In genomic region chr3:197124713-197125112, GRCh38 we compare ENCODE assay signal across 30 cellular contexts.
DNase-seq lines count a peak whose midpoint lies in the region; ATAC-seq and TF ChIP-seq lines count a peak whose summit lies in the region.
"Had no signal": no experiment of that assay in that cellular context is flagged by ENCODE, and none has a peak within 500 bp of the region (broad histone marks: within the 10 kb centered on the region; RNA-seq: fewer than 3 reads in every experiment).

No MANE protein-coding gene starts in this region.

- BruUV-seq in Caco-2 (replicated peaks; lab: Mats Ljungman, UMichigan) (no TSS peak), A673 (replicated peaks; lab: Mats Ljungman, UMichigan) (no TSS peak)

- DNase-seq in Caco-2, result no peak
- peak; percentile 65 for DNase-seq in NCI-H526 treated with DMSO at 0.1 percent for 48 hours (lab: John Stamatoyannopoulos, UW)
- DNase-seq in endodermal cell, result no peak
- DNase-seq in myocyte (ENCODE audit: low read depth), result peak; percentile 18
- no peak for DNase-seq in A673 (ENCODE audit: low spot score)
- no peak for DNase-seq in mesenteric fat pad (ENCODE audit: low spot score)
- DNase-seq in epidermal melanocyte (ENCODE audit: insufficient read length, low spot score), result no peak
- DNase-seq: ACHN; activated CD4-positive, alpha-beta T cell treated with anti-CD3 and anti-CD28 coated beads, Interleukin-2, amount 50 U/mL, for 48 hours; activated naive CD8-positive, alpha-beta T cell treated with anti-CD3 and anti-CD28 coated beads, Interleukin-2, amount 50 U/mL, for 24 hours; activated T-cell treated with anti-CD3 and anti-CD28 coated beads, Interleukin-2, amount 50 U/mL, for 72 hours; BE2C; CD8-positive, alpha-beta T cell; central memory CD4-positive, alpha-beta T cell; dermis blood vessel endothelial cell; esophagus squamous epithelium; gastrocnemius medialis; KG1; mammary epithelial cell; NCI-H1436 treated with DMSO at 0.1 percent for 48 hours; PC-3; stimulated activated CD4-positive, alpha-beta T cell treated with anti-CD3 and anti-CD28 coated beads, Interleukin-1b, Interleukin-23, amount 100 ng/mL, for 48 hours; stimulated activated naive CD8-positive, alpha-beta T cell treated with anti-CD3 and anti-CD28 coated beads, Interleukin-15, Interleukin-2, amounts not matched to agents 100 U/mL and 50 U/mL, for 24 hours; thyroid gland had no signal

- H3K4me3 Mint-ChIP-seq in Caco-2 (ENCODE audit: unreplicated experiment) (no peak overlapping the region), endodermal cell (no peak overlapping the region)
- H3K4me3 Mint-ChIP-seq: activated naive CD8-positive, alpha-beta T cell treated with anti-CD3 and anti-CD28 coated beads, Interleukin-2, amount 50 U/mL, for 24 hours; activated T-cell treated with anti-CD3 and anti-CD28 coated beads, Interleukin-2, amount 50 U/mL, for 72 hours; CD8-positive, alpha-beta T cell; neural progenitor cell had no signal

- H3K27me3 ChIP-seq in Caco-2 (replicated peaks; ENCODE audit: control insufficient read depth, insufficient read depth, low read length), result no peaks in the 10 kb centered on the region
- H3K27me3 ChIP-seq in endodermal cell (ENCODE audit: control insufficient read depth, insufficient read depth, low read length, poor library complexity, severe bottlenecking), result no peaks in the 10 kb centered on the region
- no peaks in the 10 kb centered on the region for H3K27me3 ChIP-seq in A673 (replicated peaks; ENCODE audit: insufficient read depth, low read depth, low read length, poor library complexity)
- H3K27me3 ChIP-seq: BE2C, esophagus squamous epithelium, gastrocnemius medialis, neural progenitor cell, right atrium auricular region, thyroid gland, vagina had no signal

- H3K9me3 ChIP-seq in Caco-2, result no peaks in the 10 kb centered on the region
- peaks cover 20% of the 10 kb centered on the region for H3K9me3 ChIP-seq in endodermal cell (ENCODE audit: control insufficient read depth, low read length)
- H3K9me3 ChIP-seq in A673 (ENCODE audit: low read depth, low read length, poor library complexity, severe bottlenecking), result peaks cover 3% of the 10 kb centered on the region
- H3K9me3 ChIP-seq: BE2C, esophagus squamous epithelium, gastrocnemius medialis, right atrium auricular region, thyroid gland, vagina had no signal

- H3K27ac Mint-ChIP-seq in Caco-2 (ENCODE audit: unreplicated experiment), result peak overlapping the region; percentile 20
- H3K27ac Mint-ChIP-seq in endodermal cell, result no peak overlapping the region
- H3K27ac Mint-ChIP-seq: activated naive CD8-positive, alpha-beta T cell treated with anti-CD3 and anti-CD28 coated beads, Interleukin-2, amount 50 U/mL, for 24 hours; activated T-cell treated with anti-CD3 and anti-CD28 coated beads, Interleukin-2, amount 50 U/mL, for 72 hours; CD8-positive, alpha-beta T cell; neural progenitor cell had no signal

- H3K9me3 Mint-ChIP-seq in Caco-2 (ENCODE audit: unreplicated experiment) (no peaks in the 10 kb centered on the region), endodermal cell (no peaks in the 10 kb centered on the region)
- H3K9me3 Mint-ChIP-seq: activated naive CD8-positive, alpha-beta T cell treated with anti-CD3 and anti-CD28 coated beads, Interleukin-2, amount 50 U/mL, for 24 hours; activated T-cell treated with anti-CD3 and anti-CD28 coated beads, Interleukin-2, amount 50 U/mL, for 72 hours; CD8-positive, alpha-beta T cell; neural progenitor cell had no signal

- H3K4me1 Mint-ChIP-seq in Caco-2 (ENCODE audit: low read depth, unreplicated experiment) (peaks cover 15% of the 10 kb centered on the region), endodermal cell (peaks cover 5% of the 10 kb centered on the region)
- H3K4me1 Mint-ChIP-seq: activated naive CD8-positive, alpha-beta T cell treated with anti-CD3 and anti-CD28 coated beads, Interleukin-2, amount 50 U/mL, for 24 hours; neural progenitor cell had no signal

- no peak overlapping the region for H3K9ac ChIP-seq in endodermal cell (ENCODE audit: extremely low read depth, low read length, poor library complexity, severe bottlenecking)
- H3K9ac ChIP-seq: neural progenitor cell, parathyroid adenoma had no signal

- intact Hi-C loops in Caco-2 (cut with micrococcal nuclease; ENCODE audit: unreplicated experiment), result no loop called here
- intact Hi-C loops in A673 (cut with micrococcal nuclease; ENCODE audit: unreplicated experiment), result no loop called here

- no peaks in the 10 kb centered on the region for H3K27me3 Mint-ChIP-seq in Caco-2 (ENCODE audit: insufficient read depth, unreplicated experiment)
- no peaks in the 10 kb centered on the region for H3K27me3 Mint-ChIP-seq in endodermal cell (ENCODE audit: insufficient read depth)
- H3K27me3 Mint-ChIP-seq: activated naive CD8-positive, alpha-beta T cell treated with anti-CD3 and anti-CD28 coated beads, Interleukin-2, amount 50 U/mL, for 24 hours had no signal

- H3K36me3 Mint-ChIP-seq in Caco-2 (ENCODE audit: insufficient read depth, unreplicated experiment) (peaks cover 60% of the 10 kb centered on the region), endodermal cell (ENCODE audit: low read depth) (peaks cover 28% of the 10 kb centered on the region)

- POLR2A ChIA-PET in Caco-2 (lab: Charles Lee) (no interaction called here), A673 (lab: Charles Lee; ENCODE audit: low non-redundant PET) (interaction anchor here (0.6 kb wide), 1 partner anchor 31 kb away, joined by 3 read pairs; no protein-coding TSS in a partner anchor)

- no peak for TF ChIP-seq CTCF in Caco-2 (IDR thresholded peaks at IDR 0.05; ENCODE audit: insufficient read depth in 1 of 2, low read depth in 1 of 2, low read length in 1 of 2, severe bottlenecking in 1 of 2, unreplicated experiment in 1 of 2)
- TF ChIP-seq CTCF in endodermal cell (conservative IDR thresholded peaks at IDR 0.05), result no peak
- no peak for TF ChIP-seq CTCF in A673 (conservative IDR thresholded peaks at IDR 0.05; ENCODE audit: low read depth, low read length)

- 92 to 95% methylated on average over 2 to 6 of the region's 6 CpGs for WGBS in endodermal cell (ENCODE audit: insufficient coverage in 1 of 2, insufficient read length in 1 of 2), 2 experiments

- H3K27ac ChIP-seq in endodermal cell (ENCODE audit: low read depth, low read length) (no peak overlapping the region), A673 (ENCODE audit: low read depth, low read length, poor library complexity, severe bottlenecking) (no peak overlapping the region)
- H3K27ac ChIP-seq: esophagus squamous epithelium, gastrocnemius medialis, neural progenitor cell, parathyroid adenoma, right atrium auricular region, SK-N-MC, thyroid gland, vagina had no signal

- H3K36me3 ChIP-seq in Caco-2 (ENCODE audit: control insufficient read depth, insufficient read depth, low read length) (no peaks in the 10 kb centered on the region; the same call in 1 of the 2 replicates), endodermal cell (ENCODE audit: control insufficient read depth, insufficient read depth, low read length) (peaks cover 30% of the 10 kb centered on the region), A673 (ENCODE audit: insufficient read depth, low read length, poor library complexity, severe bottlenecking) (peaks cover 7% of the 10 kb centered on the region)
- H3K36me3 ChIP-seq: neural progenitor cell, thyroid gland had no signal

- no peak for ATAC-seq in HG02981 (IDR thresholded peaks at IDR 0.05; ENCODE audit: unreplicated experiment)
- ATAC-seq: activated naive CD8-positive, alpha-beta T cell treated with anti-CD3 and anti-CD28 coated beads, Interleukin-2, amount 50 U/mL, for 24 hours; activated T-cell treated with anti-CD3 and anti-CD28 coated beads, Interleukin-2, amount 50 U/mL, for 72 hours; CD8-positive, alpha-beta T cell; gastrocnemius medialis; PC-3; stimulated activated naive CD8-positive, alpha-beta T cell treated with anti-CD3 and anti-CD28 coated beads, Interleukin-15, Interleukin-2, amounts not matched to agents 100 U/mL and 50 U/mL, for 24 hours had no signal

- H3K4me3 ChIP-seq in Caco-2 (ENCODE audit: low read depth, low read length) (no peak overlapping the region), endodermal cell (ENCODE audit: low read length) (peak overlapping the region; percentile 18), A673 (ENCODE audit: low read depth, low read length, poor library complexity, severe bottlenecking) (no peak overlapping the region)
- H3K4me3 ChIP-seq: esophagus squamous epithelium, gastrocnemius medialis, neural progenitor cell, right atrium auricular region, SK-N-MC, thyroid gland, vagina had no signal

- H3K4me1 ChIP-seq in Caco-2 (peaks cover 6% of the 10 kb centered on the region; the same call in 1 of the 2 replicates), endodermal cell (ENCODE audit: control insufficient read depth, insufficient read depth, low read length) (no peaks in the 10 kb centered on the region), A673 (ENCODE audit: insufficient read depth, low read length, poor library complexity, severe bottlenecking) (no peaks in the 10 kb centered on the region)
- H3K4me1 ChIP-seq: esophagus squamous epithelium, gastrocnemius medialis, neural progenitor cell, parathyroid adenoma, right atrium auricular region, thyroid gland, vagina had no signal

- CTCF ChIA-PET in Caco-2 (lab: Charles Lee), result no interaction called here
- CTCF ChIA-PET in A673 (lab: Charles Lee), result no interaction called here

Comparison
In these comparisons a context has a peak if more than half of its experiments do, and no peak if none do; other contexts are left out.
1. DNase-seq: peak in NCI-H526 treated with DMSO at 0.1 percent for 48 hours (single experiment) and myocyte (single experiment); none in Caco-2 (0 of 2), endodermal cell (single experiment), A673 (single experiment), mesenteric fat pad (single experiment) and epidermal melanocyte (single experiment).